In the genomic region with DNA sequence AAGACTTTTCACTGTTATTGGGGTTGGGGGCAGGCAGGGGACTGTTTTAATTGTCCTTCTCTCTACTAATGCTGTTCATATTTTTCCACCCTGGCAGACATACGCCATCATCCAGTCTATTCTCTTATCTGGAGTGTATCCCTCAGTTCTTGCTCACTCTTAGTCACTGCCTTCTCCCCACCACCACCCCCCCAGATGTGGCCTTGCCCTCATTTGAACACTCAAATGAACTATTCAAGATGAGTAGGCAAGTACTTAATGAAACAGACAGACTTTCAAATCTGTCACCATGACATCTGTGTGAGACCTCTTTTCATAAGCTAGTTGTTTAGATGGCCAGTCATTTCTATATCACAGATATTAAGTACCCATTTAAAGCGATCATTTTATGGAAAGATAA, we compare ENCODE assay signal across 9 cellular contexts. TPM values are rescaled to one million over a fixed set of nuclear protein-coding genes. Genes with fewer than 3 reads are reported as not detected.
DNase-seq lines count a peak whose midpoint lies in the region; ATAC-seq and TF ChIP-seq lines count a peak whose summit lies in the region.
"Had no signal": no experiment of that assay in that cellular context is flagged by ENCODE, and none has a peak within 500 bp of the region (broad histone marks: within the 10 kb centered on the region; RNA-seq: fewer than 3 reads in every experiment).

No MANE protein-coding gene starts in this region.

- no peak overlapping the region for H3K4me3 ChIP-seq in foreskin fibroblast (ENCODE audit: low read depth in 1 of 2, low read length in 2 of 2)
- H3K4me3 ChIP-seq in esophagus squamous epithelium = no peak overlapping the region

- H3K4me1 ChIP-seq in esophagus squamous epithelium = peaks cover 0 to 74% (median 22%) of the 10 kb centered on the region in 3 donors

- intact Hi-C loops in activated CD8-positive, alpha-beta T cell treated with anti-CD3 and anti-CD28 coated beads for 36 hours (cut with micrococcal nuclease) = loop anchor here (10.0 kb wide), 1 partner anchor 293 kb away; no protein-coding TSS in a partner anchor
- intact Hi-C loops in esophagus squamous epithelium (cut with DNase I) = no loop called here

- peaks cover 58% of the 10 kb centered on the region for H3K4me1 Mint-ChIP-seq in activated CD8-positive, alpha-beta T cell treated with anti-CD3 and anti-CD28 coated beads for 36 hours (ENCODE audit: low read depth)
- peaks cover 33% of the 10 kb centered on the region for H3K4me1 Mint-ChIP-seq in activated CD8-positive, alpha-beta T cell treated with anti-CD3 and anti-CD28 coated beads, Interleukin-2, amount 10 ng/mL, durations not matched to agents 7 days and 5 days (ENCODE audit: low read depth)

- CTCF ChIA-PET in activated CD8-positive, alpha-beta T cell treated with anti-CD3 and anti-CD28 coated beads for 36 hours (lab: Charles Lee) = interaction anchor here (1.2 to 1.9 kb wide), 3 partner anchors 9 to 401 kb away, joined by 3 to 7 read pairs (median 4); no protein-coding TSS in a partner anchor
- CTCF ChIA-PET in activated CD8-positive, alpha-beta T cell treated with anti-CD3 and anti-CD28 coated beads, Interleukin-2, amount 10 ng/mL, durations not matched to agents 7 days and 5 days (lab: Charles Lee) = interaction anchor here (0.7 to 2.5 kb wide), 5 partner anchors 9 to 400 kb away, joined by 3 to 9 read pairs (median 4); no protein-coding TSS in a partner anchor
- CTCF ChIA-PET in RWPE1 (lab: Yijun Ruan, JAX) = no interaction called here

- peak overlapping the region; percentile 29 for H3K27ac Mint-ChIP-seq in activated CD8-positive, alpha-beta T cell treated with anti-CD3 and anti-CD28 coated beads for 36 hours
- no peak overlapping the region for H3K27ac Mint-ChIP-seq in activated CD8-positive, alpha-beta T cell treated with anti-CD3 and anti-CD28 coated beads, Interleukin-2, amount 10 ng/mL, durations not matched to agents 7 days and 5 days

- POLR2A ChIA-PET in activated CD8-positive, alpha-beta T cell treated with anti-CD3 and anti-CD28 coated beads for 36 hours (lab: Charles Lee) = no interaction called here
- POLR2A ChIA-PET in activated CD8-positive, alpha-beta T cell treated with anti-CD3 and anti-CD28 coated beads, Interleukin-2, amount 10 ng/mL, durations not matched to agents 7 days and 5 days (lab: Charles Lee) = interaction anchor here (0.6 kb wide), 1 partner anchor 1250 kb away, joined by 4 read pairs; no protein-coding TSS in a partner anchor
- POLR2A ChIA-PET in RWPE1 (lab: Yijun Ruan, JAX; ENCODE audit: low non-redundant PET) = no interaction called here

- ATAC-seq in activated CD8-positive, alpha-beta T cell treated with anti-CD3 and anti-CD28 coated beads for 36 hours = peak; percentile 90
- no peak for ATAC-seq in activated CD8-positive, alpha-beta T cell treated with anti-CD3 and anti-CD28 coated beads, Interleukin-2, amount 10 ng/mL, durations not matched to agents 7 days and 5 days

- WGBS in esophagus squamous epithelium, 2 donors = 61 to 75% methylated on average over 2 of the region's 2 CpGs

- no peaks in the 10 kb centered on the region for H3K27me3 Mint-ChIP-seq in activated CD8-positive, alpha-beta T cell treated with anti-CD3 and anti-CD28 coated beads for 36 hours
- no peaks in the 10 kb centered on the region for H3K27me3 Mint-ChIP-seq in activated CD8-positive, alpha-beta T cell treated with anti-CD3 and anti-CD28 coated beads, Interleukin-2, amount 10 ng/mL, durations not matched to agents 7 days and 5 days (ENCODE audit: low read depth)

- no peak for TF ChIP-seq POLR2A in esophagus squamous epithelium (IDR thresholded peaks at IDR 0.05)

- no peaks in the 10 kb centered on the region for H3K36me3 ChIP-seq in esophagus squamous epithelium

- H3K27me3 ChIP-seq in esophagus squamous epithelium = no peaks in the 10 kb centered on the region

- TF ChIP-seq CTCF in activated CD8-positive, alpha-beta T cell treated with anti-CD3 and anti-CD28 coated beads for 36 hours (IDR thresholded peaks at IDR 0.05) = no peak
- TF ChIP-seq CTCF in RWPE1 (conservative IDR thresholded peaks at IDR 0.05; ENCODE audit: low read depth) = no peak
- TF ChIP-seq CTCF in foreskin fibroblast (IDR thresholded peaks at IDR 0.05; ENCODE audit: low read depth, low read length) = no peak
- TF ChIP-seq CTCF in esophagus squamous epithelium (IDR thresholded peaks at IDR 0.05) = no peak

- no peak overlapping the region for H3K27ac ChIP-seq in RWPE1
- H3K27ac ChIP-seq in esophagus squamous epithelium = no peak overlapping the region

- peak; percentile 71 for DNase-seq in activated CD8-positive, alpha-beta T cell treated with anti-CD3 and anti-CD28 coated beads for 36 hours
- no peak for DNase-seq in activated CD8-positive, alpha-beta T cell treated with anti-CD3 and anti-CD28 coated beads, Interleukin-2, amount 10 ng/mL, durations not matched to agents 7 days and 5 days
- DNase-seq in RWPE1 (ENCODE audit: low spot score) = peak; percentile 32
- peak; percentile 80 to 85 for DNase-seq in foreskin fibroblast
- DNase-seq in stimulated activated CD8-positive, alpha-beta memory T cell treated with anti-CD3 and anti-CD28 coated beads, Interleukin-4, amount 100 ng/mL, for 24 hours (ENCODE audit: low read depth) = peak; percentile 38
- no peak for DNase-seq in SK-N-DZ (ENCODE audit: low spot score)
- no peak for DNase-seq in dermis blood vessel endothelial cell
- no peak for DNase-seq in esophagus squamous epithelium (lab: John Stamatoyannopoulos, UW)
- DNase-seq: SIG-M5 had no signal

- H3K4me3 Mint-ChIP-seq in activated CD8-positive, alpha-beta T cell treated with anti-CD3 and anti-CD28 coated beads for 36 hours = no peak overlapping the region
- no peak overlapping the region for H3K4me3 Mint-ChIP-seq in activated CD8-positive, alpha-beta T cell treated with anti-CD3 and anti-CD28 coated beads, Interleukin-2, amount 10 ng/mL, durations not matched to agents 7 days and 5 days

- H3K9me3 Mint-ChIP-seq in activated CD8-positive, alpha-beta T cell treated with anti-CD3 and anti-CD28 coated beads for 36 hours = no peaks in the 10 kb centered on the region
- no peaks in the 10 kb centered on the region for H3K9me3 Mint-ChIP-seq in activated CD8-positive, alpha-beta T cell treated with anti-CD3 and anti-CD28 coated beads, Interleukin-2, amount 10 ng/mL, durations not matched to agents 7 days and 5 days (ENCODE audit: insufficient read depth)

- peaks cover 45% of the 10 kb centered on the region for H3K36me3 Mint-ChIP-seq in activated CD8-positive, alpha-beta T cell treated with anti-CD3 and anti-CD28 coated beads for 36 hours (ENCODE audit: low read depth)
- peaks cover 36% of the 10 kb centered on the region for H3K36me3 Mint-ChIP-seq in activated CD8-positive, alpha-beta T cell treated with anti-CD3 and anti-CD28 coated beads, Interleukin-2, amount 10 ng/mL, durations not matched to agents 7 days and 5 days (ENCODE audit: low read depth)

- no peaks in the 10 kb centered on the region for H3K9me3 ChIP-seq in esophagus squamous epithelium

RNA-seq across cellular contexts. Expression of gene NUDT4, which starts 10.1 kb away (rescaled TPM):
- total RNA-seq in activated CD8-positive, alpha-beta T cell treated with anti-CD3 and anti-CD28 coated beads for 36 hours = 10 to 100 TPM; 54.9 to 61.9 TPM
- 10 to 100 TPM; 56.3 to 61.0 TPM for total RNA-seq in activated CD8-positive, alpha-beta T cell treated with anti-CD3 and anti-CD28 coated beads, Interleukin-2, amount 10 ng/mL, durations not matched to agents 7 days and 5 days
- 22.7 and 23.1 TPM in 2 replicates for polyA plus RNA-seq in SK-N-DZ (2014; cell fraction: cytosol; rRNA removed)
- 7.5 and 8.7 TPM in 2 replicates for polyA plus RNA-seq in SK-N-DZ (2014; cell fraction: nucleus; rRNA removed)
- 154 and 162 TPM in 2 replicates for total RNA-seq in dermis blood vessel endothelial cell
- 10 to 100 TPM; 16.0 to 33.8 (median 25.7) TPM for total RNA-seq in esophagus squamous epithelium

RNA-seq across cellular contexts. Expression of gene UBE2N, which starts 54.0 kb away (rescaled TPM):
- 100 to 1,000 TPM; 186 to 192 TPM for total RNA-seq in activated CD8-positive, alpha-beta T cell treated with anti-CD3 and anti-CD28 coated beads for 36 hours
- 100 to 1,000 TPM; 183 to 194 TPM for total RNA-seq in activated CD8-positive, alpha-beta T cell treated with anti-CD3 and anti-CD28 coated beads, Interleukin-2, amount 10 ng/mL, durations not matched to agents 7 days and 5 days
- polyA plus RNA-seq in SK-N-DZ (2014; cell fraction: cytosol; rRNA removed) = 101 and 116 TPM in 2 replicates
- polyA plus RNA-seq in SK-N-DZ (2014; cell fraction: nucleus; rRNA removed) = 59.6 and 62.3 TPM in 2 replicates
- total RNA-seq in dermis blood vessel endothelial cell (53.9 and 86.8 TPM in 2 replicates), esophagus squamous epithelium (10 to 100 TPM; 32.6 to 52.8 (median 43.3) TPM)

Comparison
In these comparisons a context has a peak if more than half of its experiments do, and no peak if none do; other contexts are left out.
1. DNase-seq: peak in activated CD8-positive, alpha-beta T cell treated with anti-CD3 and anti-CD28 coated beads for 36 hours (single experiment), RWPE1 (single experiment), foreskin fibroblast (2 of 2) and stimulated activated CD8-positive, alpha-beta memory T cell treated with anti-CD3 and anti-CD28 coated beads, Interleukin-4, amount 100 ng/mL, for 24 hours (single experiment); none in activated CD8-positive, alpha-beta T cell treated with anti-CD3 and anti-CD28 coated beads, Interleukin-2, amount 10 ng/mL, durations not matched to agents 7 days and 5 days (single experiment), SK-N-DZ (single experiment), dermis blood vessel endothelial cell (single experiment) and esophagus squamous epithelium (single experiment).